Comparison of ENCODE assay signal across 8 cellular contexts in the genomic region with DNA sequence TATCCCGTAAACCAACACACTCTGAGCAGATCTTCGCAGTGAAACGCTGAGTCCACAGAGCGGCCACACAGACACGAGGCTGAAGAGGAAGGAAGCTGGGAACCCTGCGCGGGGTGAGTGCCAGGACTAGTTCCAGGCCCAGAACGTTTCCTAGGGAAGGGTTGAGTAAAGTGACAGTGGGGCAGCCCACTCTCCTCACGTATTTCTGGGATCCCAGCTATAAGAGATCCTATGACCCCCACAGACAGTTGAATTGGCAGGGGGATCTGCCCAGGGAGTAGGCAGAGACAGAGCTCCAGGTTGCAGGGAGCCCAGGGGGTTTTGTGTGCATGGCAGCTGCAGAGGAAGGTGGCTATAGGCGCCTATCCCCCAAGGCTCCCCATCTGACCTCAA. TPM values are rescaled to one million over a fixed set of nuclear protein-coding genes. Genes with fewer than 3 reads are reported as not detected.
A peak's percentile ranks its signal among the peaks of the same experiment; 100 is the strongest.
DNase-seq lines count a peak whose midpoint lies in the region; ATAC-seq and TF ChIP-seq lines count a peak whose summit lies in the region.

No MANE protein-coding gene starts in this region.

- H3K4me1 Mint-ChIP-seq in CD4-positive, alpha-beta memory T cell = peaks cover 16 to 30% (median 22%) of the 10 kb centered on the region in 4 donors
- H3K4me1 Mint-ChIP-seq in activated B cell treated with CpG ODN at 0.5 μM for 24 hours = peaks cover 37% of the 10 kb centered on the region
- H3K4me1 Mint-ChIP-seq in naive thymus-derived CD4-positive, alpha-beta T cell = peaks cover 11 to 50% (median 24%) of the 10 kb centered on the region in 7 donors

- no peaks in the 10 kb centered on the region for H3K36me3 ChIP-seq in CD4-positive, alpha-beta memory T cell (ENCODE audit: insufficient read depth, low read length)
- H3K36me3 ChIP-seq in naive thymus-derived CD4-positive, alpha-beta T cell (ENCODE audit: control insufficient read depth in 2 of 3, insufficient read depth in 3 of 3, low read length in 3 of 3) = no peaks in the 10 kb centered on the region

- TF ChIP-seq CTCF in activated B cell treated with CpG ODN at 0.5 μM for 24 hours (IDR thresholded peaks at IDR 0.05) (no peak), fibroblast of mammary gland (conservative IDR thresholded peaks at IDR 0.05; ENCODE audit: control insufficient read depth, insufficient read depth, low read depth, low read length) (no peak), GM10266 (IDR thresholded peaks at IDR 0.05; ENCODE audit: control insufficient read depth, insufficient read depth, low read depth, missing control alignments) (no peak)

- H3K4me1 ChIP-seq in CD4-positive, alpha-beta memory T cell (ENCODE audit: insufficient read depth, low read length) = peaks cover 16% of the 10 kb centered on the region
- peaks cover 8 to 17% of the 10 kb centered on the region in 2 donors for H3K4me1 ChIP-seq in naive thymus-derived CD4-positive, alpha-beta T cell (ENCODE audit: control insufficient read depth in 2 of 2, insufficient read depth in 2 of 2, low read length in 2 of 2)

- peak overlapping the region; percentile 81 to 98 (median 94) for H3K27ac Mint-ChIP-seq in CD4-positive, alpha-beta memory T cell
- H3K27ac Mint-ChIP-seq in activated B cell treated with CpG ODN at 0.5 μM for 24 hours = peak overlapping the region; percentile 97
- peak overlapping the region; percentile 71 to 96 (median 92) for H3K27ac Mint-ChIP-seq in naive thymus-derived CD4-positive, alpha-beta T cell

- no peaks in the 10 kb centered on the region for H3K27me3 Mint-ChIP-seq in CD4-positive, alpha-beta memory T cell
- H3K27me3 Mint-ChIP-seq in activated B cell treated with CpG ODN at 0.5 μM for 24 hours = no peaks in the 10 kb centered on the region
- no peaks in the 10 kb centered on the region for H3K27me3 Mint-ChIP-seq in naive thymus-derived CD4-positive, alpha-beta T cell

- H3K4me3 ChIP-seq in CD4-positive, alpha-beta memory T cell (ENCODE audit: low read length in 2 of 2) = peak overlapping the region; percentile 47 to 94
- peak overlapping the region; percentile 74 for H3K4me3 ChIP-seq in fibroblast of mammary gland (ENCODE audit: control insufficient read depth, low read depth, low read length)
- H3K4me3 ChIP-seq in naive thymus-derived CD4-positive, alpha-beta T cell (ENCODE audit: low read length) = peak overlapping the region; percentile 79

- CTCF ChIA-PET in CD4-positive, alpha-beta memory T cell (lab: Charles Lee; ENCODE audit: partially characterized antibody) = interaction anchor here (0.7 to 4.4 kb wide), 25 partner anchors 10 to 362 kb away, joined by 3 to 47 read pairs (median 7); a partner anchor contains a TSS
- CTCF ChIA-PET in activated B cell treated with CpG ODN at 0.5 μM for 24 hours (lab: Charles Lee) = interaction anchor here (0.9 to 4.2 kb wide), 10 partner anchors 8 to 214 kb away, joined by 3 to 42 read pairs (median 6); a partner anchor contains a TSS
- CTCF ChIA-PET in naive thymus-derived CD4-positive, alpha-beta T cell (lab: Charles Lee) = interaction anchor here (0.6 to 3.8 kb wide), 11 partner anchors 7 to 214 kb away, joined by 3 to 31 read pairs (median 3); a partner anchor contains a TSS

- H3K9me3 ChIP-seq in CD4-positive, alpha-beta memory T cell (ENCODE audit: control insufficient read depth in 1 of 2, low read length in 2 of 2) = no peaks in the 10 kb centered on the region
- no peaks in the 10 kb centered on the region for H3K9me3 ChIP-seq in naive thymus-derived CD4-positive, alpha-beta T cell (ENCODE audit: control insufficient read depth in 2 of 3, low read length in 3 of 3)

- H3K27me3 ChIP-seq in CD4-positive, alpha-beta memory T cell (ENCODE audit: insufficient read depth, low read length) = no peaks in the 10 kb centered on the region
- H3K27me3 ChIP-seq in naive thymus-derived CD4-positive, alpha-beta T cell (ENCODE audit: control insufficient read depth in 2 of 2, insufficient read depth in 2 of 2, low read length in 2 of 2) = no peaks in the 10 kb centered on the region

- POLR2A ChIA-PET in CD4-positive, alpha-beta memory T cell (lab: Charles Lee; ENCODE audit: partially characterized antibody) = interaction anchor here (0.9 to 3.6 kb wide), 12 partner anchors 9 to 364 kb away, joined by 3 to 49 read pairs (median 6); a partner anchor contains a TSS
- POLR2A ChIA-PET in activated B cell treated with CpG ODN at 0.5 μM for 24 hours (lab: Charles Lee) = interaction anchor here (0.6 to 2.1 kb wide), 9 partner anchors 10 to 364 kb away, joined by 3 to 27 read pairs (median 5); a partner anchor contains a TSS
- POLR2A ChIA-PET in naive thymus-derived CD4-positive, alpha-beta T cell (lab: Charles Lee) = interaction anchor here (0.9 to 3.6 kb wide), 6 partner anchors 15 to 295 kb away, joined by 3 to 31 read pairs (median 4); a partner anchor contains a TSS

- peak; percentile 11 for ATAC-seq in GM19328 (IDR thresholded peaks at IDR 0.05; ENCODE audit: unreplicated experiment)
- peak; percentile 10 for ATAC-seq in HG03378 (IDR thresholded peaks at IDR 0.05; ENCODE audit: unreplicated experiment)
- ATAC-seq in activated B cell treated with CpG ODN at 0.5 μM for 24 hours (ENCODE audit: low read depth) = peak; percentile 6
- peak; percentile 14 for ATAC-seq in naive thymus-derived CD4-positive, alpha-beta T cell

- H3K27ac ChIP-seq in CD4-positive, alpha-beta memory T cell (ENCODE audit: low read depth, low read length) = peak overlapping the region; percentile 55
- H3K27ac ChIP-seq in naive thymus-derived CD4-positive, alpha-beta T cell (ENCODE audit: low read depth, low read length) = peak overlapping the region; percentile 54

- peak in 1 of 5 donors; percentile 6 for DNase-seq in CD4-positive, alpha-beta memory T cell
- DNase-seq in activated B cell treated with CpG ODN at 0.5 μM for 24 hours (no peak), fibroblast of mammary gland (ENCODE audit: low read depth) (peak; percentile 31), GM10266 (ENCODE audit: extremely low spot score) (no peak), A172 (ENCODE audit: low spot score) (no peak)
- DNase-seq in naive thymus-derived CD4-positive, alpha-beta T cell = no peak

- peak overlapping the region; percentile 89 to 96 (median 92) for H3K4me3 Mint-ChIP-seq in CD4-positive, alpha-beta memory T cell
- peak overlapping the region; percentile 90 for H3K4me3 Mint-ChIP-seq in activated B cell treated with CpG ODN at 0.5 μM for 24 hours
- peak overlapping the region; percentile 87 to 98 (median 93) for H3K4me3 Mint-ChIP-seq in naive thymus-derived CD4-positive, alpha-beta T cell

- intact Hi-C loops in CD4-positive, alpha-beta memory T cell (cut with micrococcal nuclease) = loop anchor here (1.0 to 5.0 kb wide), 5 partner anchors 50 to 293 kb away; no protein-coding TSS in a partner anchor
- intact Hi-C loops in activated B cell treated with CpG ODN at 0.5 μM for 24 hours (cut with micrococcal nuclease) = loop anchor here (1.0 to 5.0 kb wide), 9 partner anchors 39 to 1112 kb away; no protein-coding TSS in a partner anchor
- intact Hi-C loops in naive thymus-derived CD4-positive, alpha-beta T cell (cut with micrococcal nuclease) = loop anchor here (1.0 to 5.0 kb wide), 13 partner anchors 9 to 365 kb away; a partner anchor contains a TSS

- no peaks in the 10 kb centered on the region for H3K9me3 Mint-ChIP-seq in CD4-positive, alpha-beta memory T cell
- no peaks in the 10 kb centered on the region for H3K9me3 Mint-ChIP-seq in activated B cell treated with CpG ODN at 0.5 μM for 24 hours
- no peaks in the 10 kb centered on the region for H3K9me3 Mint-ChIP-seq in naive thymus-derived CD4-positive, alpha-beta T cell

- H3K36me3 Mint-ChIP-seq in CD4-positive, alpha-beta memory T cell = no peaks in the 10 kb centered on the region
- H3K36me3 Mint-ChIP-seq in activated B cell treated with CpG ODN at 0.5 μM for 24 hours (ENCODE audit: low read depth) = peaks cover 2% of the 10 kb centered on the region
- peaks cover 0 to 4% (median 0%) of the 10 kb centered on the region in 5 donors for H3K36me3 Mint-ChIP-seq in naive thymus-derived CD4-positive, alpha-beta T cell

RNA-seq across cellular contexts. Expression of a gene that starts 51.1 kb away (rescaled TPM):
- 10 to 100 TPM; 34.2 to 40.8 TPM for total RNA-seq in CD4-positive, alpha-beta memory T cell
- polyA plus RNA-seq in CD4-positive, alpha-beta memory T cell = 10 to 100 TPM in 1 of 2 donors, 1 to 10 TPM in 1; 8.9 to 11.1 TPM
- 38.5 and 40.9 TPM in 2 replicates for total RNA-seq in activated B cell treated with CpG ODN at 0.5 μM for 24 hours
- total RNA-seq in naive thymus-derived CD4-positive, alpha-beta T cell = 10 to 100 TPM; 21.5 to 39.2 (median 33.7) TPM
- 10 to 100 TPM in 1 of 2 donors, 1 to 10 TPM in 1; 8.4 to 12.3 TPM for polyA plus RNA-seq in naive thymus-derived CD4-positive, alpha-beta T cell
- 15.3 and 16.0 TPM in 2 replicates for total RNA-seq in A172 (2014; rRNA removed; shearing (Covaris generic))
